In the genomic region with DNA sequence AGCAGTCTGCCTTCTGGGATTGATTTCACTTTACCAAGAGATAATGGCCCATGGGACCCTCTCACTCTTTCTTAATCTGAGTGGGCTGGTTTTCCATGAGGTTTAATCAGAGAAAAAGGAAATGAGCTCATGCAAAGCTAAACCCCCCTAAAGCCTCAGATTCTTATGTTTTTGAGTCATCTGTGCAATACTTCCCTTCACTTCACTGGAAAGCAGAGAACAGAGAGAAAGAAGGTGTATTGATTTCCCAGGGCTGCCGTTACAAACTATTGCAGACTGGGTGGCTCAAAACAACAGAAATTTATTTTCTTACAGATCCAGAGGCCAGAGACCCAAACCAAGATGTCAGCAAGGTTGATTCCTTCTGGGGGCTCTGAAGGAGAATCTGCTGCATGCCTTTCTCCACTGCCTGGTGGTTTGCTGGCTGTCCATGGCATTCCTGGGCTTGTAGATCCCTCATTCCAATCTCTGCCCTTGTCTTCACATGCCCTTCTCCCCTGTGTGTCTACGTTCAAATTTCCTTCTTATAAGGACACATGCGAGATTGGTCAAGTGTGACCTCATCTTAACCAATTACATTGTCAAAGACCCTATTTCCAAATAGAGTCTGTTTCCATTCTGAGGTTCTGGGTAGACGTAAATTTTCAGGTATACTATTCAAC, we compare ENCODE assay signal across 13 cellular contexts.
A peak's percentile ranks its signal among the peaks of the same experiment; 100 is the strongest.
DNase-seq lines count a peak whose midpoint lies in the region; ATAC-seq and TF ChIP-seq lines count a peak whose summit lies in the region.
"Had no signal": no experiment of that assay in that cellular context is flagged by ENCODE, and none has a peak within 500 bp of the region (broad histone marks: within the 10 kb centered on the region; RNA-seq: fewer than 3 reads in every experiment).

No MANE protein-coding gene starts in this region.

- H3K36me3 ChIP-seq in RWPE2 (ENCODE audit: low read depth) = no peaks in the 10 kb centered on the region
- H3K36me3 ChIP-seq: adrenal gland had no signal

- intact Hi-C loops in sciatic nerve (cut with DNase I) = no loop called here

- peak overlapping the region; percentile 62 for H3K27ac ChIP-seq in RWPE2 (ENCODE audit: poor library complexity, severe bottlenecking)

- TF ChIP-seq CTCF in RWPE2 (IDR thresholded peaks at IDR 0.05; ENCODE audit: poor library complexity, severe bottlenecking) = no peak
- TF ChIP-seq CTCF in fibroblast of pulmonary artery (IDR thresholded peaks at IDR 0.05; ENCODE audit: low read length, missing control alignments) = no peak

- H3K4me1 ChIP-seq in RWPE2 (ENCODE audit: insufficient read depth, poor library complexity, severe bottlenecking) = peaks cover 17% of the 10 kb centered on the region
- H3K4me1 ChIP-seq: adrenal gland had no signal

- H3K4me3 ChIP-seq in RWPE2 (ENCODE audit: severe bottlenecking) (no peak overlapping the region), fibroblast of pulmonary artery (replicated peaks; ENCODE audit: low read depth, low read length) (no peak overlapping the region)
- H3K4me3 ChIP-seq: adrenal gland had no signal

- no peaks in the 10 kb centered on the region for H3K9me3 ChIP-seq in RWPE2 (ENCODE audit: severe bottlenecking)
- H3K9me3 ChIP-seq: adrenal gland had no signal

- ATAC-seq in RWPE2 (ENCODE audit: low read depth) = peak; percentile 81
- peak; percentile 28 for ATAC-seq in sciatic nerve
- ATAC-seq in GM18861 (IDR thresholded peaks at IDR 0.05; ENCODE audit: unreplicated experiment) = no peak
- no peak for ATAC-seq in HG03442 (IDR thresholded peaks at IDR 0.05; ENCODE audit: unreplicated experiment)
- ATAC-seq: natural killer cell treated with Interleukin-12 subunit alpha and Interleukin-12 subunit beta and Interleukin-15 and Interleukin-18, amount 100 ng/mL, for 72 hours; stimulated activated naive CD8-positive, alpha-beta T cell treated with anti-CD3 and anti-CD28 coated beads, Interleukin-15, Interleukin-2, amounts not matched to agents 100 U/mL and 50 U/mL, for 24 hours had no signal

- DNase-seq in GM04503 (ENCODE audit: low read depth) (peak; percentile 46), RWPE2 (ENCODE audit: low spot score) (no peak), fibroblast of pulmonary artery (ENCODE audit: low read depth) (peak; percentile 74), sciatic nerve (ENCODE audit: low spot score) (no peak), NCI-H2227 (lab: John Stamatoyannopoulos, UW; ENCODE audit: unreplicated experiment) (no peak)
- no peak for DNase-seq in stimulated activated CD4-positive, alpha-beta T cell treated with anti-CD3 and anti-CD28 coated beads, Interleukin-4, amount 100 ng/mL, for 4 hours
- DNase-seq: adrenal gland; DMS79; NCI-H1436 treated with DMSO at 0.1 percent for 48 hours; stimulated activated naive CD8-positive, alpha-beta T cell treated with anti-CD3 and anti-CD28 coated beads, Interleukin-15, Interleukin-2, amounts not matched to agents 100 U/mL and 50 U/mL, for 24 hours had no signal

- H3K27me3 ChIP-seq in RWPE2 (ENCODE audit: insufficient read depth, poor library complexity, severe bottlenecking) = no peaks in the 10 kb centered on the region
- H3K27me3 ChIP-seq: adrenal gland had no signal

Comparison
In these comparisons a context has a peak if more than half of its experiments do, and no peak if none do; other contexts are left out.
1. DNase-seq: peak in GM04503 (single experiment) and fibroblast of pulmonary artery (single experiment); none in RWPE2 (single experiment), sciatic nerve (single experiment), stimulated activated CD4-positive, alpha-beta T cell treated with anti-CD3 and anti-CD28 coated beads, Interleukin-4, amount 100 ng/mL, for 4 hours (0 of 2) and NCI-H2227 (single experiment).
2. ATAC-seq: peak in RWPE2 (single experiment) and sciatic nerve (single experiment); none in GM18861 (single experiment) and HG03442 (single experiment).